Comparison of ENCODE assay signal across 8 cellular contexts in genomic region chr17:76585048-76585648, GRCh38. TPM values are rescaled to one million over a fixed set of nuclear protein-coding genes. Genes with fewer than 3 reads are reported as not detected.
DNase-seq lines count a peak whose midpoint lies in the region; ATAC-seq and TF ChIP-seq lines count a peak whose summit lies in the region.

No MANE protein-coding gene starts in this region.

- H3K27ac Mint-ChIP-seq in stimulated activated naive CD8-positive, alpha-beta T cell treated with anti-CD3 and anti-CD28 coated beads, Interleukin-15, Interleukin-2, amounts not matched to agents 100 ng/mL and 50 ng/mL, for 24 hours, result no peak overlapping the region
- no peak overlapping the region for H3K27ac Mint-ChIP-seq in MCF 10A (ENCODE audit: low read depth, unreplicated experiment)

- peaks cover 54% of the 10 kb centered on the region for H3K27me3 Mint-ChIP-seq in stimulated activated naive CD8-positive, alpha-beta T cell treated with anti-CD3 and anti-CD28 coated beads, Interleukin-15, Interleukin-2, amounts not matched to agents 100 ng/mL and 50 ng/mL, for 24 hours
- H3K27me3 Mint-ChIP-seq in MCF 10A (ENCODE audit: insufficient read depth, unreplicated experiment), result no peaks in the 10 kb centered on the region

- CTCF ChIA-PET in MCF 10A (lab: Yijun Ruan, JAX), result interaction anchor here (0.6 to 2.5 kb wide), 14 partner anchors 10 to 637 kb away, joined by 3 to 14 read pairs (median 4); no protein-coding TSS in a partner anchor

- H3K27me3 ChIP-seq in left lung (peaks cover 6 to 42% of the 10 kb centered on the region in 2 donors), thyroid gland (no peaks in the 10 kb centered on the region)

- POLR2A ChIA-PET in MCF 10A (lab: Yijun Ruan, JAX), result interaction anchor here (0.6 to 8.0 kb wide), 19 partner anchors 9 to 232 kb away, joined by 3 to 171 read pairs (median 4); partner anchors contain the start of genes PRPSAP1 and UBE2O

- H3K9me3 ChIP-seq in left lung (no peaks in the 10 kb centered on the region), thyroid gland (no peaks in the 10 kb centered on the region)

- peaks cover 3 to 30% of the 10 kb centered on the region in 2 donors for H3K4me1 ChIP-seq in left lung
- H3K4me1 ChIP-seq in thyroid gland, result peaks cover 22 to 28% of the 10 kb centered on the region in 2 donors

- ATAC-seq in stimulated activated naive CD8-positive, alpha-beta T cell treated with anti-CD3 and anti-CD28 coated beads, Interleukin-15, Interleukin-2, amounts not matched to agents 100 U/mL and 50 U/mL, for 24 hours, result no peak
- ATAC-seq in left lung, result peak; percentile 46

- peaks cover 7% of the 10 kb centered on the region for H3K4me1 Mint-ChIP-seq in stimulated activated naive CD8-positive, alpha-beta T cell treated with anti-CD3 and anti-CD28 coated beads, Interleukin-15, Interleukin-2, amounts not matched to agents 100 ng/mL and 50 ng/mL, for 24 hours (ENCODE audit: low read depth)
- H3K4me1 Mint-ChIP-seq in MCF 10A (ENCODE audit: insufficient read depth, unreplicated experiment), result peaks cover 11% of the 10 kb centered on the region

- no peaks in the 10 kb centered on the region for H3K36me3 Mint-ChIP-seq in stimulated activated naive CD8-positive, alpha-beta T cell treated with anti-CD3 and anti-CD28 coated beads, Interleukin-15, Interleukin-2, amounts not matched to agents 100 ng/mL and 50 ng/mL, for 24 hours (ENCODE audit: low read depth)
- peaks cover 5% of the 10 kb centered on the region for H3K36me3 Mint-ChIP-seq in MCF 10A (ENCODE audit: insufficient read depth, unreplicated experiment)

- DNase-seq in stimulated activated naive CD8-positive, alpha-beta T cell treated with anti-CD3 and anti-CD28 coated beads, Interleukin-15, Interleukin-2, amounts not matched to agents 100 U/mL and 50 U/mL, for 24 hours, result no peak
- DNase-seq in MCF 10A (ENCODE audit: unreplicated experiment) (peak; percentile 45), left lung (peak in 1 of 2 donors; percentile 91), thyroid gland (peak; percentile 55 to 58), caudate nucleus (lab: John Stamatoyannopoulos, UW) (no peak), MV-4-11 (lab: John Stamatoyannopoulos, UW) (no peak), NCI-H510A treated with DMSO at 0.1 percent for 48 hours (lab: John Stamatoyannopoulos, UW) (no peak)

- WGBS in thyroid gland, 2 donors, result 1% methylated on average over 37 of the region's 60 CpGs; no CpG with 5 or more reads in 1 of the 2 donors

- H3K4me3 ChIP-seq in left lung (peak overlapping the region; percentile 55 to 74), thyroid gland (replicated peaks in 1 of 3) (peak overlapping the region; percentile 24 to 66 (median 28))

- H3K27ac ChIP-seq in left lung (peak overlapping the region; percentile 75 to 82), thyroid gland (peak overlapping the region; percentile 80 to 86 (median 83)), caudate nucleus (ENCODE audit: low read depth, low read length) (no peak overlapping the region)

- intact Hi-C loops in MCF 10A (cut with micrococcal nuclease), result no loop called here
- intact Hi-C loops in left lung (cut with DNase I), result no loop called here
- intact Hi-C loops in thyroid gland (cut with DNase I), result loop anchor here (5.0 kb wide), 1 partner anchor 63 kb away; no protein-coding TSS in a partner anchor

- no peaks in the 10 kb centered on the region for H3K9me3 Mint-ChIP-seq in stimulated activated naive CD8-positive, alpha-beta T cell treated with anti-CD3 and anti-CD28 coated beads, Interleukin-15, Interleukin-2, amounts not matched to agents 100 ng/mL and 50 ng/mL, for 24 hours
- no peaks in the 10 kb centered on the region for H3K9me3 Mint-ChIP-seq in MCF 10A (ENCODE audit: unreplicated experiment)

- TF ChIP-seq POLR2A in thyroid gland (IDR thresholded peaks at IDR 0.05), result peak in 1 of 2 donors; percentile 35

- H3K4me3 Mint-ChIP-seq in stimulated activated naive CD8-positive, alpha-beta T cell treated with anti-CD3 and anti-CD28 coated beads, Interleukin-15, Interleukin-2, amounts not matched to agents 100 ng/mL and 50 ng/mL, for 24 hours, result peak overlapping the region; percentile 64
- peak overlapping the region; percentile 74 for H3K4me3 Mint-ChIP-seq in MCF 10A (ENCODE audit: unreplicated experiment)

- BruUV-seq in MCF 10A (replicated peaks; lab: Mats Ljungman, UMichigan), result TSS peak; percentile 30

- TF ChIP-seq CTCF in MCF 10A (IDR thresholded peaks at IDR 0.05; ENCODE audit: unreplicated experiment), result no peak
- no peak for TF ChIP-seq CTCF in left lung (IDR thresholded peaks at IDR 0.05)
- TF ChIP-seq CTCF in thyroid gland (IDR thresholded peaks at IDR 0.05), result no peak

- H3K36me3 ChIP-seq in left lung (no peaks in the 10 kb centered on the region), thyroid gland (no peaks in the 10 kb centered on the region)

RNA-seq across cellular contexts. Expression of gene ST6GALNAC2, which starts 0.5 kb away (rescaled TPM):
- total RNA-seq in MCF 10A (2022), result 5.0 and 7.7 TPM in 2 replicates
- 10 to 100 TPM; 17.5 to 30.2 TPM for total RNA-seq in left lung
- 10 to 100 TPM; 32.7 to 65.4 (median 42.6) TPM for total RNA-seq in thyroid gland

RNA-seq across cellular contexts. Expression of gene PRCD, which starts 45.3 kb away (rescaled TPM):
- total RNA-seq in MCF 10A (2022) (not detected in 2 replicates), left lung (1 to 10 TPM; 1.3 to 2.9 TPM), thyroid gland (1 to 10 TPM; 1.5 to 8.3 (median 4.2) TPM)

RNA-seq across cellular contexts. Expression of gene CYGB, which starts 47.6 kb away (rescaled TPM):
- total RNA-seq in MCF 10A (2022), result not detected in 2 replicates
- total RNA-seq in left lung, result 10 to 100 TPM; 10.2 to 13.7 TPM
- 10 to 100 TPM; 14.7 to 32.3 (median 25.6) TPM for total RNA-seq in thyroid gland

RNA-seq across cellular contexts. Expression of gene ST6GALNAC1, which starts 58.4 kb away (rescaled TPM):
- total RNA-seq in MCF 10A (2022) (not detected in 2 replicates), left lung (10 to 100 TPM; 21.0 to 46.0 TPM), thyroid gland (1 to 10 TPM in 2 of 4 donors, under 1 TPM in 2; 0.29 to 7.0 (median 1.1) TPM)

Comparison
In these comparisons a context has a peak if more than half of its experiments do, and no peak if none do; other contexts are left out.
1. DNase-seq: peak in MCF 10A (single experiment) and thyroid gland (2 of 2); none in stimulated activated naive CD8-positive, alpha-beta T cell treated with anti-CD3 and anti-CD28 coated beads, Interleukin-15, Interleukin-2, amounts not matched to agents 100 U/mL and 50 U/mL, for 24 hours (single experiment), caudate nucleus (0 of 61), MV-4-11 (single experiment) and NCI-H510A treated with DMSO at 0.1 percent for 48 hours (single experiment).